1 cellular context compared by ENCODE assay signal in the genomic region with DNA sequence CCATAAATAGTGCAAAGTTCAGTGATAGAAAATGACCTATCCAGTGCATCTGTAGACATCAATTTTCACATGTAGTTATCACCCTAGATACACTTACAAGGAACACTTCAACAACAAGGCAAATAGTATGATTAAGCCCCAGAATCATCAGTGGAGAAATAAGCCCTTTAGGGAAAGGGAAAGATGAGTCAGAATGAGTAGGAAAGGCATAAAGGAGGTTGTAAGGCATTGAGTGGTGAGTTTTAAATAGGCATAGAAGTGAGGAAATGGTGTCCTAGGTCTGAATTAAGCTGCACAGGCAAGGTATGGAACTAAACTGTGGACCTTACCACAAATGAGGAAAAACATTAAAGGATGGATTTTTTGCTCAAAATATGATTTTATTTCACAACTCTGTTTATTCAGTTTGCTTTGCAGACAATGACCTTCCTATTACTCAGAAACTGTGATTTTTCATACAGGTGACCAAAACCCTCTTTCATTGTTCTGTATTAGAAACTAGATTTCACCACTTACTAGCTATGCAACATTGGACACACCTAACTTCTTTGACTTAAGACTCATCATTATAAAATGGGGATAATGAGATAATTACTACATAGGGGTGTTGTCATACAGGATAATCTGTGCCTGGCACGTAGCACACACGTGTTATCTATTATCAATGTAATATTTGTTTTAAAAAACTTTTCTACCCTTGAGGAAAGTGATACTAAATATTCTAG.
TF ChIP-seq lines count a peak whose summit lies in the region.

No MANE protein-coding gene starts in this region.

TF ChIP-seq in GM23338, 12 proteins besides CTCF, POLR2A, EP300 and RAD21 (continued from another document):
- TF ChIP-seq, protein P1, sequence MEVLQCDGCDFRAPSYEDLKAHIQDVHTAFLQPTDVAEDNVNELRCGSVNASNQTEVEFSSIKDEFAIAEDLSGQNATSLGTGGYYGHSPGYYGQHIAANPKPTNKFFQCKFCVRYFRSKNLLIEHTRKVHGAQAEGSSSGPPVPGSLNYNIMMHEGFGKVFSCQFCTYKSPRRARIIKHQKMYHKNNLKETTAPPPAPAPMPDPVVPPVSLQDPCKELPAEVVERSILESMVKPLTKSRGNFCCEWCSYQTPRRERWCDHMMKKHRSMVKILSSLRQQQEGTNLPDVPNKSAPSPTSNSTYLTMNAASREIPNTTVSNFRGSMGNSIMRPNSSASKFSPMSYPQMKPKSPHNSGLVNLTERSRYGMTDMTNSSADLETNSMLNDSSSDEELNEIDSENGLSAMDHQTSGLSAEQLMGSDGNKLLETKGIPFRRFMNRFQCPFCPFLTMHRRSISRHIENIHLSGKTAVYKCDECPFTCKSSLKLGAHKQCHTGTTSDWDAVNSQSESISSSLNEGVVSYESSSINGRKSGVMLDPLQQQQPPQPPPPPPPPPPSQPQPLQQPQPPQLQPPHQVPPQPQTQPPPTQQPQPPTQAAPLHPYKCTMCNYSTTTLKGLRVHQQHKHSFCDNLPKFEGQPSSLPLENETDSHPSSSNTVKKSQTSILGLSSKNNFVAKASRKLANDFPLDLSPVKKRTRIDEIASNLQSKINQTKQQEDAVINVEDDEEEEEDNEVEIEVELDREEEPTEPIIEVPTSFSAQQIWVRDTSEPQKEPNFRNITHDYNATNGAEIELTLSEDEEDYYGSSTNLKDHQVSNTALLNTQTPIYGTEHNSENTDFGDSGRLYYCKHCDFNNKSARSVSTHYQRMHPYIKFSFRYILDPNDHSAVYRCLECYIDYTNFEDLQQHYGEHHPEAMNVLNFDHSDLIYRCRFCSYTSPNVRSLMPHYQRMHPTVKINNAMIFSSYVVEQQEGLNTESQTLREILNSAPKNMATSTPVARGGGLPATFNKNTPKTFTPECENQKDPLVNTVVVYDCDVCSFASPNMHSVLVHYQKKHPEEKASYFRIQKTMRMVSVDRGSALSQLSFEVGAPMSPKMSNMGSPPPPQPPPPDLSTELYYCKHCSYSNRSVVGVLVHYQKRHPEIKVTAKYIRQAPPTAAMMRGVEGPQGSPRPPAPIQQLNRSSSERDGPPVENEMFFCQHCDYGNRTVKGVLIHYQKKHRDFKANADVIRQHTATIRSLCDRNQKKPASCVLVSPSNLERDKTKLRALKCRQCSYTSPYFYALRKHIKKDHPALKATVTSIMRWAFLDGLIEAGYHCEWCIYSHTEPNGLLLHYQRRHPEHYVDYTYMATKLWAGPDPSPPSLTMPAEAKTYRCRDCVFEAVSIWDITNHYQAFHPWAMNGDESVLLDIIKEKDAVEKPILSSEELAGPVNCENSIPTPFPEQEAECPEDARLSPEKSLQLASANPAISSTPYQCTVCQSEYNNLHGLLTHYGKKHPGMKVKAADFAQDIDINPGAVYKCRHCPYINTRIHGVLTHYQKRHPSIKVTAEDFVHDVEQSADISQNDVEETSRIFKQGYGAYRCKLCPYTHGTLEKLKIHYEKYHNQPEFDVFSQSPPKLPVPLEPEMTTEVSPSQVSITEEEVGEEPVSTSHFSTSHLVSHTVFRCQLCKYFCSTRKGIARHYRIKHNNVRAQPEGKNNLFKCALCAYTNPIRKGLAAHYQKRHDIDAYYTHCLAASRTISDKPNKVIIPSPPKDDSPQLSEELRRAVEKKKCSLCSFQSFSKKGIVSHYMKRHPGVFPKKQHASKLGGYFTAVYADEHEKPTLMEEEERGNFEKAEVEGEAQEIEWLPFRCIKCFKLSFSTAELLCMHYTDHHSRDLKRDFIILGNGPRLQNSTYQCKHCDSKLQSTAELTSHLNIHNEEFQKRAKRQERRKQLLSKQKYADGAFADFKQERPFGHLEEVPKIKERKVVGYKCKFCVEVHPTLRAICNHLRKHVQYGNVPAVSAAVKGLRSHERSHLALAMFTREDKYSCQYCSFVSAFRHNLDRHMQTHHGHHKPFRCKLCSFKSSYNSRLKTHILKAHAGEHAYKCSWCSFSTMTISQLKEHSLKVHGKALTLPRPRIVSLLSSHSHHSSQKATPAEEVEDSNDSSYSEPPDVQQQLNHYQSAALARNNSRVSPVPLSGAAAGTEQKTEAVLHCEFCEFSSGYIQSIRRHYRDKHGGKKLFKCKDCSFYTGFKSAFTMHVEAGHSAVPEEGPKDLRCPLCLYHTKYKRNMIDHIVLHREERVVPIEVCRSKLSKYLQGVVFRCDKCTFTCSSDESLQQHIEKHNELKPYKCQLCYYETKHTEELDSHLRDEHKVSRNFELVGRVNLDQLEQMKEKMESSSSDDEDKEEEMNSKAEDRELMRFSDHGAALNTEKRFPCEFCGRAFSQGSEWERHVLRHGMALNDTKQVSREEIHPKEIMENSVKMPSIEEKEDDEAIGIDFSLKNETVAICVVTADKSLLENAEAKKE (CRISPR knock-in tag; IDR thresholded peaks at IDR 0.05): no peak
- TF ChIP-seq EZH2phosphoT487 (IDR thresholded peaks at IDR 0.05; ENCODE audit: unreplicated experiment) (no peak), JUNB (IDR thresholded peaks at IDR 0.05; ENCODE audit: unreplicated experiment) (no peak), STAT1 (IDR thresholded peaks at IDR 0.05; ENCODE audit: unreplicated experiment) (no peak), CREB1 (CRISPR knock-in tag; IDR thresholded peaks at IDR 0.05; ENCODE audit: low read depth) (no peak), EZH2 (IDR thresholded peaks at IDR 0.05; ENCODE audit: low read depth, unreplicated experiment) (no peak)
- TF ChIP-seq, protein P2, sequence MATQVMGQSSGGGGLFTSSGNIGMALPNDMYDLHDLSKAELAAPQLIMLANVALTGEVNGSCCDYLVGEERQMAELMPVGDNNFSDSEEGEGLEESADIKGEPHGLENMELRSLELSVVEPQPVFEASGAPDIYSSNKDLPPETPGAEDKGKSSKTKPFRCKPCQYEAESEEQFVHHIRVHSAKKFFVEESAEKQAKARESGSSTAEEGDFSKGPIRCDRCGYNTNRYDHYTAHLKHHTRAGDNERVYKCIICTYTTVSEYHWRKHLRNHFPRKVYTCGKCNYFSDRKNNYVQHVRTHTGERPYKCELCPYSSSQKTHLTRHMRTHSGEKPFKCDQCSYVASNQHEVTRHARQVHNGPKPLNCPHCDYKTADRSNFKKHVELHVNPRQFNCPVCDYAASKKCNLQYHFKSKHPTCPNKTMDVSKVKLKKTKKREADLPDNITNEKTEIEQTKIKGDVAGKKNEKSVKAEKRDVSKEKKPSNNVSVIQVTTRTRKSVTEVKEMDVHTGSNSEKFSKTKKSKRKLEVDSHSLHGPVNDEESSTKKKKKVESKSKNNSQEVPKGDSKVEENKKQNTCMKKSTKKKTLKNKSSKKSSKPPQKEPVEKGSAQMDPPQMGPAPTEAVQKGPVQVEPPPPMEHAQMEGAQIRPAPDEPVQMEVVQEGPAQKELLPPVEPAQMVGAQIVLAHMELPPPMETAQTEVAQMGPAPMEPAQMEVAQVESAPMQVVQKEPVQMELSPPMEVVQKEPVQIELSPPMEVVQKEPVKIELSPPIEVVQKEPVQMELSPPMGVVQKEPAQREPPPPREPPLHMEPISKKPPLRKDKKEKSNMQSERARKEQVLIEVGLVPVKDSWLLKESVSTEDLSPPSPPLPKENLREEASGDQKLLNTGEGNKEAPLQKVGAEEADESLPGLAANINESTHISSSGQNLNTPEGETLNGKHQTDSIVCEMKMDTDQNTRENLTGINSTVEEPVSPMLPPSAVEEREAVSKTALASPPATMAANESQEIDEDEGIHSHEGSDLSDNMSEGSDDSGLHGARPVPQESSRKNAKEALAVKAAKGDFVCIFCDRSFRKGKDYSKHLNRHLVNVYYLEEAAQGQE (IDR thresholded peaks at IDR 0.05; ENCODE audit: unreplicated experiment): no peak
